In the genomic region with DNA sequence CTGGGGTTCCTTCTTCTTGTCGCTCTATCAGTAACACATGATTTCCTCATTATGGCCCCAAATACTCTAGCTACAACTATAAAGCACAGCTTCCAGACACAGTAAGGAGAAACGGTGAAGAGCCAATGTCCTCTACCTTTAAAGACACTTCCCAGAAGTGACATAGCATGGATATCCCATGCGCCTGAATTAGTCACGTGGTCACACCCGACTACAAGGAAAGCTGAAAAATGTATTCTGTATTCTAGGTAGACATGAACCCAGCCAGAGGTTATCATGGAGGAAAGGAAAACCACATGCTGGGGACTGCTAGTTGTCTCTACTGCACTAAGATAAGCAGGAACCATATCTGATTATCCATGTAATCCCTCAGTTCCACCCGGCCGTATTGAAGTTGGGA, we compare ENCODE assay signal across 34 cellular contexts.
DNase-seq lines count a peak whose midpoint lies in the region; ATAC-seq, FAIRE-seq and TF ChIP-seq lines count a peak whose summit lies in the region.
"Had no signal": no experiment of that assay in that cellular context is flagged by ENCODE, and none has a peak within 500 bp of the region (broad histone marks: within the 10 kb centered on the region; RNA-seq: fewer than 3 reads in every experiment).

No MANE protein-coding gene starts in this region.

- WGBS in HepG2 (ENCODE audit: low lambda C conversion rate) = 28% methylated on average over 6 of the region's 7 CpGs
- 48% methylated on average over 5 of the region's 7 CpGs for WGBS in right lobe of liver (ENCODE audit: insufficient coverage, low coverage, low lambda C conversion rate, missing lambda C conversion rate)
- WGBS in K562 (ENCODE audit: insufficient coverage, low coverage, missing lambda C conversion rate) = under 1% methylated on average over 7 of the region's 7 CpGs
- WGBS in mesendoderm (ENCODE audit: extremely low coverage, insufficient coverage, low lambda C conversion rate) = no CpG with 5 or more reads among the region's 7 CpGs

- TF ChIP-seq RAD21 in HepG2 (CRISPR knock-in tag; IDR thresholded peaks at IDR 0.05) (no peak), K562 (CRISPR knock-in tag; conservative IDR thresholded peaks at IDR 0.05 in 1 of 2, IDR thresholded peaks at IDR 0.05 in 1 of 2) (no peak)

- no peak for TF ChIP-seq CTCF in HepG2 (CRISPR knock-in tag; IDR thresholded peaks at IDR 0.05)
- no peak for TF ChIP-seq CTCF in right lobe of liver (IDR thresholded peaks at IDR 0.05)
- no peak for TF ChIP-seq CTCF in K562 (IDR thresholded peaks at IDR 0.05 in 2 of 3, conservative IDR thresholded peaks at IDR 0.05 in 1 of 3; ENCODE audit: insufficient read depth in 2 of 3, low read depth in 1 of 3, low read length in 3 of 3)

- no peak overlapping the region for H3K18ac ChIP-seq in mesendoderm (ENCODE audit: low read length)

- in situ Hi-C loops in HepG2 (cut with HindIII; ENCODE audit: extremely low pct_ligation_motif_present, low pct_unique_long_range_greater_than_20kb) = no loop called here
- in situ Hi-C loops in K562 (cut with MboI) = no loop called here

- no peaks in the 10 kb centered on the region for H3K79me2 ChIP-seq in HepG2 (ENCODE audit: insufficient read depth, low read length)
- H3K79me2 ChIP-seq in K562 (ENCODE audit: control insufficient read depth, insufficient read depth, low read length) = no peaks in the 10 kb centered on the region
- H3K79me2 ChIP-seq in mesendoderm (ENCODE audit: control insufficient read depth, insufficient read depth, low read length) = no peaks in the 10 kb centered on the region

- H3K4ac ChIP-seq in mesendoderm (ENCODE audit: low read depth, low read length) = no peak overlapping the region

- TF ChIP-seq POLR2A in HepG2 (IDR thresholded peaks at IDR 0.05; ENCODE audit: insufficient read depth in 1 of 2, low read depth in 2 of 2, low read length in 2 of 2) (no peak), right lobe of liver (IDR thresholded peaks at IDR 0.05) (no peak), K562 (conservative IDR thresholded peaks at IDR 0.05) (no peak)

- no peak overlapping the region for H2AK5ac ChIP-seq in mesendoderm (ENCODE audit: low read length)

- no peak overlapping the region for H3K23ac ChIP-seq in mesendoderm (ENCODE audit: low read length)

- H3K79me1 ChIP-seq in mesendoderm (ENCODE audit: low read length) = no peaks in the 10 kb centered on the region

- intact Hi-C loops in HepG2 (cut with micrococcal nuclease; ENCODE audit: unreplicated experiment) (no loop called here), right lobe of liver (cut with DNase I) (no loop called here), K562 (cut with micrococcal nuclease) (no loop called here)

- DNase-seq in NCI-H82 (lab: John Stamatoyannopoulos, UW) = peak; percentile 47
- DNase-seq in NCI-H82 treated with DMSO at 0.1 percent for 48 hours (lab: John Stamatoyannopoulos, UW; ENCODE audit: unreplicated experiment) = no peak
- DNase-seq in HepG2 (ENCODE audit: low spot score) = no peak
- no peak for DNase-seq in right lobe of liver
- no peak for DNase-seq in K562 (ENCODE audit: extremely low read depth in 1 of 4, low spot score in 3 of 4)
- DNase-seq in mesendoderm = peak; percentile 41
- no peak for DNase-seq in NCI-H524 (lab: John Stamatoyannopoulos, UW)
- DNase-seq in islet precursor cell = no peak
- DNase-seq: 8988T; ACHN; AML-193; BE2C; C1 segment of cervical spinal cord; Caco-2; Calu3; CD4-positive, alpha-beta memory T cell; CD4-positive, alpha-beta T cell; CD4-positive, CD25-positive, alpha-beta regulatory T cell; CD8-positive, alpha-beta memory T cell; CD8-positive, alpha-beta T cell; COR-L47; DMS 273 treated with DMSO at 0.1 percent for 48 hours; DMS153; DMS53; DMS79; DMS79 treated with DMSO at 0.1 percent for 48 hours; DND-41; EL had no signal

- no peak overlapping the region for H4K5ac ChIP-seq in mesendoderm (ENCODE audit: low read length)

- H3K9me1 ChIP-seq in K562 (ENCODE audit: control insufficient read depth, insufficient read depth, low read length) = no peaks in the 10 kb centered on the region

- H3K27me3 ChIP-seq in HepG2 (ENCODE audit: control insufficient read depth in 1 of 2, insufficient read depth in 2 of 2, low read length in 2 of 2) (0 out of 5 replicates have a peak, but pooled peaks cover 0 to 2% of the 10 kb centered on the region in 2 experiments), right lobe of liver (peaks cover 0 to 3% of the 10 kb centered on the region in 2 donors), K562 (ENCODE audit: control insufficient read depth in 2 of 2, insufficient read depth in 2 of 2, low read length in 2 of 2) (peaks cover 3 to 8% of the 10 kb centered on the region in 2 experiments; a peak in 2 of 5 replicates), mesendoderm (ENCODE audit: insufficient read depth, low read length, poor library complexity) (peaks cover 10% of the 10 kb centered on the region)
- H3K27me3 ChIP-seq: BLaER1; BLaER1 treated with 17β-estradiol and CSF1 and Interleukin-3, amounts not matched to agents 10 nM and 100 nM had no signal

- CTCF ChIA-PET in HepG2 (lab: Yijun Ruan, JAX; ENCODE audit: low intra/inter-chr PET ratio, low total read pairs) = no interaction called here
- CTCF ChIA-PET in K562 (lab: Yijun Ruan, JAX; ENCODE audit: low intra/inter-chr PET ratio) = no interaction called here

- no peak overlapping the region for H3K27ac ChIP-seq in HepG2 (ENCODE audit: extremely low read length, insufficient read depth, low read length)
- H3K27ac ChIP-seq in right lobe of liver = no peak overlapping the region
- no peak overlapping the region for H3K27ac ChIP-seq in K562 (ENCODE audit: extremely low read depth, low read depth, low read length)
- H3K27ac ChIP-seq in mesendoderm (ENCODE audit: low read depth, low read length) = no peak overlapping the region
- H3K27ac ChIP-seq: 22Rv1; A549; BLaER1; BLaER1 treated with 17β-estradiol and CSF1 and Interleukin-3, amounts not matched to agents 10 nM and 100 nM; C4-2B had no signal

- POLR2A ChIA-PET in HepG2 (lab: Yijun Ruan, JAX) (no interaction called here), K562 (lab: Yijun Ruan, JAX) (no interaction called here)

- no peak overlapping the region for H3K56ac ChIP-seq in mesendoderm (ENCODE audit: low read length)

- no peak overlapping the region for H3K9ac ChIP-seq in HepG2 (ENCODE audit: insufficient read depth, low read depth, low read length)
- H3K9ac ChIP-seq in K562 (ENCODE audit: insufficient read depth in 1 of 2, low read depth in 2 of 2, low read length in 2 of 2) = no peak overlapping the region
- H3K9ac ChIP-seq in mesendoderm (ENCODE audit: low read length) = no peak overlapping the region
- H3K9ac ChIP-seq: BLaER1; BLaER1 treated with 17β-estradiol and CSF1 and Interleukin-3, amounts not matched to agents 10 nM and 100 nM had no signal

- no peaks in the 10 kb centered on the region for H3K9me3 ChIP-seq in HepG2 (ENCODE audit: low read length)
- H3K9me3 ChIP-seq in right lobe of liver = no peaks in the 10 kb centered on the region
- H3K9me3 ChIP-seq in K562 (replicated peaks; ENCODE audit: control insufficient read depth, insufficient read depth, low read depth, low read length) = no peaks in the 10 kb centered on the region
- H3K9me3 ChIP-seq: A549; BE2C; BLaER1; BLaER1 treated with 17β-estradiol and CSF1 and Interleukin-3, amounts not matched to agents 10 nM and 100 nM; Caco-2 had no signal

- H2BK120ac ChIP-seq in mesendoderm (ENCODE audit: low read depth, low read length) = no peak overlapping the region

- no peak overlapping the region for H2BK5ac ChIP-seq in mesendoderm (ENCODE audit: low read length)

- H3K4me3 ChIP-seq in HepG2 (replicated peaks in 1 of 3; ENCODE audit: insufficient read depth in 1 of 3, low read depth in 2 of 3, low read length in 3 of 3) (no peak overlapping the region), right lobe of liver (no peak overlapping the region), K562 (no peak overlapping the region), mesendoderm (ENCODE audit: low read length) (no peak overlapping the region)
- H3K4me3 ChIP-seq: A549; BLaER1; BLaER1 treated with 17β-estradiol and CSF1 and Interleukin-3, amounts not matched to agents 10 nM and 100 nM had no signal

- H4K20me1 ChIP-seq in HepG2 (ENCODE audit: insufficient read depth, low read length) (no peaks in the 10 kb centered on the region), K562 (replicated peaks; ENCODE audit: control insufficient read depth, insufficient read depth, low read length) (no peaks in the 10 kb centered on the region)
- H4K20me1 ChIP-seq: BLaER1; BLaER1 treated with 17β-estradiol and CSF1 and Interleukin-3, amounts not matched to agents 10 nM and 100 nM had no signal

- FAIRE-seq in HepG2 (lab: Jason Lieb, UNC) (no peak), K562 (lab: Jason Lieb, UNC) (peak; percentile 11)
- FAIRE-seq: A204.1, A549 had no signal

- TF ChIP-seq EP300 in HepG2 (IDR thresholded peaks at IDR 0.05; ENCODE audit: low read depth in 2 of 2, low read length in 2 of 2) = no peak
- no peak for TF ChIP-seq EP300 in HepG2 (CRISPR knock-in tag; IDR thresholded peaks at IDR 0.05; ENCODE audit: borderline replicate concordance)
- TF ChIP-seq EP300 in K562 (IDR thresholded peaks at IDR 0.05; ENCODE audit: low read length) = no peak

- H2AFZ ChIP-seq in HepG2 (ENCODE audit: low read length) (no peak overlapping the region), K562 (ENCODE audit: low read depth, low read length) (no peak overlapping the region; the same call in 1 of the 2 replicates)

- H4K8ac ChIP-seq in mesendoderm (ENCODE audit: low read depth, low read length) = no peak overlapping the region

- no TSS peak for BruUV-seq in HepG2 (replicated peaks; lab: Mats Ljungman, UMichigan)
- no TSS peak for BruUV-seq in K562 (replicated peaks; lab: Mats Ljungman, UMichigan)

- ATAC-seq in HepG2 = no peak
- no peak for ATAC-seq in right lobe of liver
- ATAC-seq in K562 = no peak
- ATAC-seq: A549; CD8-positive, alpha-beta T cell had no signal

- H3K36me3 ChIP-seq in HepG2 (replicated peaks in 1 of 2; ENCODE audit: control insufficient read depth in 1 of 2, insufficient read depth in 2 of 2, low read length in 2 of 2) = no peaks in the 10 kb centered on the region
- no peaks in the 10 kb centered on the region for H3K36me3 ChIP-seq in right lobe of liver
- H3K36me3 ChIP-seq in K562 (ENCODE audit: control insufficient read depth, insufficient read depth, low read length) = no peaks in the 10 kb centered on the region
- no peaks in the 10 kb centered on the region for H3K36me3 ChIP-seq in mesendoderm (ENCODE audit: control insufficient read depth, insufficient read depth, low read length)
- H3K36me3 ChIP-seq: BE2C; BLaER1; BLaER1 treated with 17β-estradiol and CSF1 and Interleukin-3, amounts not matched to agents 10 nM and 100 nM had no signal

- no peak overlapping the region for H2BK15ac ChIP-seq in mesendoderm (replicated peaks; ENCODE audit: low read depth)

- no peaks in the 10 kb centered on the region for H3K4me1 ChIP-seq in HepG2 (ENCODE audit: insufficient read depth, low read length)
- H3K4me1 ChIP-seq in right lobe of liver = no peaks in the 10 kb centered on the region
- no peaks in the 10 kb centered on the region; a peak in 1 of 5 replicates for H3K4me1 ChIP-seq in K562 (replicated peaks in 1 of 2; ENCODE audit: control insufficient read depth in 2 of 2, insufficient read depth in 2 of 2, low read length in 2 of 2)
- peaks cover 2% of the 10 kb centered on the region for H3K4me1 ChIP-seq in mesendoderm (ENCODE audit: control insufficient read depth, low read depth, low read length)
- H3K4me1 ChIP-seq: BE2C, BLaER1 had no signal

- H3K4me2 ChIP-seq in HepG2 (ENCODE audit: low read depth, low read length) (no peak overlapping the region), K562 (ENCODE audit: insufficient read depth, low read length) (no peak overlapping the region; the same call in 1 of the 2 replicates), mesendoderm (ENCODE audit: low read length) (no peak overlapping the region)
- H3K4me2 ChIP-seq: A549; BLaER1; BLaER1 treated with 17β-estradiol and CSF1 and Interleukin-3, amounts not matched to agents 10 nM and 100 nM had no signal

Comparison
In these comparisons a context has a peak if more than half of its experiments do, and no peak if none do; other contexts are left out.
1. DNase-seq: peak in NCI-H82 (single experiment) and mesendoderm (single experiment); none in NCI-H82 treated with DMSO at 0.1 percent for 48 hours (single experiment), HepG2 (single experiment), right lobe of liver (0 of 3), K562 (0 of 4), NCI-H524 (0 of 2) and islet precursor cell (single experiment).